2 cellular contexts compared by ENCODE assay signal in the genomic region with DNA sequence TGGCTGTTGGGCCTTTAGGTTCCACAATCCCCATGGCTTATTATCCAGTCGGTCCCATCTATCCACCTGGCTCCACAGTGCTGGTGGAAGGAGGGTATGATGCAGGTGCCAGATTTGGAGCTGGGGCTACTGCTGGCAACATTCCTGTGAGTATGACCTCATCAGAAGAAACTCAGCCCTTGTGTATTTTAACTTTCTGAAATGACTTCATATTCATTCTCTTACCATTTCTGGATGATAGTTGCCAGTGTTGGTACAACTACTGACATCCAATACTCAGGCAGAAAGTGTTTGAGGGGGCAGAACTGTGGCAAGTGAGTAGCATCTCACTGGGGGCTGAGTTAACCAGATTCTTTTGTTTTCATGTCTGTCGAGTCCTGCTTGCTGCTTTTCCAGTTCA.
TF ChIP-seq lines count a peak whose summit lies in the region.

No MANE protein-coding gene starts in this region.

TF ChIP-seq in SK-N-SH, 30 proteins besides CTCF, POLR2A, EP300 and RAD21 (continued from another document):
- TF ChIP-seq MEF2A (IDR thresholded peaks at IDR 0.05; ENCODE audit: borderline replicate concordance, low read depth): no peak
- no peak; the same call in 1 of the 2 replicates for TF ChIP-seq JUND (IDR thresholded peaks at IDR 0.05)

TF ChIP-seq in SK-N-SH treated with all-trans-retinoic acid at 6 μM for 48 hours, 23 proteins besides CTCF, POLR2A, EP300 and RAD21 (continued from another document):
- TF ChIP-seq, protein P1, sequence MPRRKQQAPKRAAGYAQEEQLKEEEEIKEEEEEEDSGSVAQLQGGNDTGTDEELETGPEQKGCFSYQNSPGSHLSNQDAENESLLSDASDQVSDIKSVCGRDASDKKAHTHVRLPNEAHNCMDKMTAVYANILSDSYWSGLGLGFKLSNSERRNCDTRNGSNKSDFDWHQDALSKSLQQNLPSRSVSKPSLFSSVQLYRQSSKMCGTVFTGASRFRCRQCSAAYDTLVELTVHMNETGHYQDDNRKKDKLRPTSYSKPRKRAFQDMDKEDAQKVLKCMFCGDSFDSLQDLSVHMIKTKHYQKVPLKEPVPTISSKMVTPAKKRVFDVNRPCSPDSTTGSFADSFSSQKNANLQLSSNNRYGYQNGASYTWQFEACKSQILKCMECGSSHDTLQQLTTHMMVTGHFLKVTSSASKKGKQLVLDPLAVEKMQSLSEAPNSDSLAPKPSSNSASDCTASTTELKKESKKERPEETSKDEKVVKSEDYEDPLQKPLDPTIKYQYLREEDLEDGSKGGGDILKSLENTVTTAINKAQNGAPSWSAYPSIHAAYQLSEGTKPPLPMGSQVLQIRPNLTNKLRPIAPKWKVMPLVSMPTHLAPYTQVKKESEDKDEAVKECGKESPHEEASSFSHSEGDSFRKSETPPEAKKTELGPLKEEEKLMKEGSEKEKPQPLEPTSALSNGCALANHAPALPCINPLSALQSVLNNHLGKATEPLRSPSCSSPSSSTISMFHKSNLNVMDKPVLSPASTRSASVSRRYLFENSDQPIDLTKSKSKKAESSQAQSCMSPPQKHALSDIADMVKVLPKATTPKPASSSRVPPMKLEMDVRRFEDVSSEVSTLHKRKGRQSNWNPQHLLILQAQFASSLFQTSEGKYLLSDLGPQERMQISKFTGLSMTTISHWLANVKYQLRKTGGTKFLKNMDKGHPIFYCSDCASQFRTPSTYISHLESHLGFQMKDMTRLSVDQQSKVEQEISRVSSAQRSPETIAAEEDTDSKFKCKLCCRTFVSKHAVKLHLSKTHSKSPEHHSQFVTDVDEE (CRISPR knock-in tag; IDR thresholded peaks at IDR 0.05): no peak
- no peak for TF ChIP-seq ZFP3 (CRISPR knock-in tag; IDR thresholded peaks at IDR 0.05)
- TF ChIP-seq ZC3H10 (CRISPR knock-in tag; IDR thresholded peaks at IDR 0.05): no peak
- no peak for TF ChIP-seq ZNF70 (CRISPR knock-in tag; IDR thresholded peaks at IDR 0.05)
- no peak for TF ChIP-seq ISL1 (CRISPR knock-in tag; IDR thresholded peaks at IDR 0.05)
- TF ChIP-seq SNAI2 (CRISPR knock-in tag; IDR thresholded peaks at IDR 0.05): no peak
- no peak for TF ChIP-seq ESRRG (CRISPR knock-in tag; IDR thresholded peaks at IDR 0.05)
- TF ChIP-seq ZNF565 (CRISPR knock-in tag; conservative IDR thresholded peaks at IDR 0.05; ENCODE audit: low read depth): no peak
- no peak for TF ChIP-seq OSR1 (CRISPR knock-in tag; IDR thresholded peaks at IDR 0.05)
- no peak for TF ChIP-seq ZNF8 (CRISPR knock-in tag; IDR thresholded peaks at IDR 0.05)
- no peak for TF ChIP-seq ZFP30 (CRISPR knock-in tag; IDR thresholded peaks at IDR 0.05)
- no peak for TF ChIP-seq TCF4 (CRISPR knock-in tag; IDR thresholded peaks at IDR 0.05; ENCODE audit: borderline replicate concordance)
